Comparison of ENCODE assay signal across 19 cellular contexts in the genomic region with DNA sequence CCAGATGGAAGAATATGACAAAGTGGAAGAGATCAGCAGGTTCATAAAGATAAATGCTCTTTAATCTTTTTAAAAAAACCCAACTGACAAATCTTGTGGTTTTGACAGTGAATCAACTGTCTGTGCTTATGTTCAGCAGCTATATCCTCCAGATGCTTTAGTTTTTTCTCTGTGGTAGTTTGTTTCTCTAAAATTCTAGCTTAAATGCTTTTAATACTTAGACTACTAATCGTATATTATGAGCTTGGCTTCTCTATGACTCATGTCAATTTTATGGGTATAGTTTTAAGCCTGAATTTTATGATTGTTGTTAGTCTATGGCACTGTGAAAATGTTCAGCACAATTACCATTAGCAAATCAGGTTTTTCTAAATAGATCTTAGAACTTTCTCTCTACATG. TPM values are rescaled to one million over a fixed set of nuclear protein-coding genes. Genes with fewer than 3 reads are reported as not detected.
DNase-seq lines count a peak whose midpoint lies in the region; ATAC-seq, FAIRE-seq and TF ChIP-seq lines count a peak whose summit lies in the region.
"Had no signal": no experiment of that assay in that cellular context is flagged by ENCODE, and none has a peak within 500 bp of the region (broad histone marks: within the 10 kb centered on the region; RNA-seq: fewer than 3 reads in every experiment).

No MANE protein-coding gene starts in this region.

- intact Hi-C loops in endothelial cell of umbilical vein (cut with micrococcal nuclease), result no loop called here
- intact Hi-C loops in sciatic nerve (cut with DNase I), result no loop called here

- POLR2A ChIA-PET in endothelial cell of umbilical vein (lab: Charles Lee), result no interaction called here

- dilution Hi-C loops in endothelial cell of umbilical vein (cut with MboI; ENCODE audit: extremely low pct_ligation_motif_present, low sequenced_read_pairs), result no loop called here

- no peak for TF ChIP-seq CTCF in endothelial cell of umbilical vein (IDR thresholded peaks at IDR 0.05; ENCODE audit: extremely low read depth in 1 of 2, insufficient read depth in 1 of 2, low read depth in 1 of 2, low read length in 2 of 2)

- TF ChIP-seq POLR2A in endothelial cell of umbilical vein (IDR thresholded peaks at IDR 0.05; ENCODE audit: low read depth, low read length), result no peak

- no peak overlapping the region for H2AFZ ChIP-seq in endothelial cell of umbilical vein (ENCODE audit: low read depth, low read length)

- H3K9me1 ChIP-seq in endothelial cell of umbilical vein (replicated peaks; ENCODE audit: control insufficient read depth, extremely low read depth, insufficient read depth, low read length), result peaks cover 7% of the 10 kb centered on the region

- H3K9ac ChIP-seq in endothelial cell of umbilical vein (replicated peaks; ENCODE audit: extremely low read depth, insufficient read depth, low read length), result no peak overlapping the region

- no peaks in the 10 kb centered on the region for H3K9me3 ChIP-seq in endothelial cell of umbilical vein (replicated peaks; ENCODE audit: control insufficient read depth, insufficient read depth, low read length)
- H3K9me3 ChIP-seq: SJCRH30 had no signal

- H3K27ac ChIP-seq in endothelial cell of umbilical vein (ENCODE audit: insufficient read depth, low read depth, low read length), result no peak overlapping the region
- H3K27ac ChIP-seq: SJCRH30 had no signal

- H3K79me2 ChIP-seq in endothelial cell of umbilical vein (ENCODE audit: control insufficient read depth, insufficient read depth, low read length), result peaks cover 99% of the 10 kb centered on the region

- H3K36me3 ChIP-seq in endothelial cell of umbilical vein (ENCODE audit: control insufficient read depth in 2 of 2, extremely low read depth in 1 of 2, insufficient read depth in 2 of 2, low read length in 2 of 2), result peaks cover 18 to 86% of the 10 kb centered on the region in 2 experiments

- FAIRE-seq in endothelial cell of umbilical vein (lab: Jason Lieb, UNC), result no peak
- FAIRE-seq: H54, kidney had no signal

- H3K4me1 ChIP-seq in endothelial cell of umbilical vein (ENCODE audit: control insufficient read depth, extremely low read depth, insufficient read depth, low read length), result peaks cover 51% of the 10 kb centered on the region

- peak overlapping the region; percentile 32 for H3K4me2 ChIP-seq in endothelial cell of umbilical vein (ENCODE audit: insufficient read depth, low read length)

- H3K27me3 ChIP-seq in endothelial cell of umbilical vein (ENCODE audit: control insufficient read depth in 2 of 2, insufficient read depth in 2 of 2, low read length in 2 of 2), result no peaks in the 10 kb centered on the region
- H3K27me3 ChIP-seq: SJCRH30 had no signal

- BruUV-seq in endothelial cell of umbilical vein (replicated peaks; lab: Mats Ljungman, UMichigan), result no TSS peak

- peaks cover 37% of the 10 kb centered on the region for H4K20me1 ChIP-seq in endothelial cell of umbilical vein (replicated peaks; ENCODE audit: control insufficient read depth, extremely low read depth, insufficient read depth, low read length)

- CTCF ChIA-PET in endothelial cell of umbilical vein (lab: Charles Lee), result interaction anchor here (0.7 to 0.9 kb wide), 2 partner anchors 11 to 484 kb away, joined by 3 to 4 read pairs; no protein-coding TSS in a partner anchor

- H3K4me3 ChIP-seq in endothelial cell of umbilical vein (replicated peaks in 1 of 3; ENCODE audit: insufficient read depth in 1 of 3, low read depth in 1 of 3, low read length in 3 of 3), result peak overlapping the region in 1 of 3 experiments; percentile 2
- H3K4me3 ChIP-seq: SJCRH30 had no signal

- ATAC-seq in sciatic nerve, result no peak
- ATAC-seq: WTC11 had no signal

- DNase-seq in A172 (ENCODE audit: low spot score) (peak; percentile 52), EL (peak; percentile 65), M059J (ENCODE audit: low read depth) (peak; percentile 52), endothelial cell of umbilical vein (ENCODE audit: low read depth, low spot score) (no peak), NCI-H748 treated with DMSO at 0.1 percent for 48 hours (lab: John Stamatoyannopoulos, UW) (no peak), sciatic nerve (ENCODE audit: low spot score) (no peak), NCI-H1930 (lab: John Stamatoyannopoulos, UW) (no peak), DMS79 treated with DMSO at 0.1 percent for 48 hours (lab: John Stamatoyannopoulos, UW) (no peak)
- DNase-seq: activated CD4-positive, alpha-beta T cell treated with anti-CD3 and anti-CD28 coated beads, Interleukin-2, amount 50 U/mL, for 4 hours; activated effector memory CD4-positive, alpha-beta T cell treated with anti-CD3 and anti-CD28 coated beads, Interleukin-2, amount 50 U/mL, for 16 hours; CD4-positive, alpha-beta T cell; foreskin melanocyte; kidney; MV-4-11; NCI-H1694 treated with DMSO at 0.1 percent for 48 hours; nucleus accumbens; SJCRH30 had no signal

TF ChIP-seq in endothelial cell of umbilical vein, 7 proteins besides CTCF, POLR2A, EP300 and RAD21:
- TF ChIP-seq FOS (IDR thresholded peaks at IDR 0.05; ENCODE audit: borderline replicate concordance, insufficient read depth, low read length) (peak; percentile 41), MYC (IDR thresholded peaks at IDR 0.05; ENCODE audit: low read depth, low read length) (no peak), EZH2 (IDR thresholded peaks at IDR 0.05; ENCODE audit: borderline replicate concordance, low read depth, low read length, severe bottlenecking) (no peak), GATA2 (IDR thresholded peaks at IDR 0.05; ENCODE audit: insufficient read depth, insufficient read length, low read depth, low read length) (no peak), JUN (IDR thresholded peaks at IDR 0.05; ENCODE audit: borderline replicate concordance, insufficient read depth, insufficient read length, low read depth) (no peak)
- TF ChIP-seq, protein P1, sequence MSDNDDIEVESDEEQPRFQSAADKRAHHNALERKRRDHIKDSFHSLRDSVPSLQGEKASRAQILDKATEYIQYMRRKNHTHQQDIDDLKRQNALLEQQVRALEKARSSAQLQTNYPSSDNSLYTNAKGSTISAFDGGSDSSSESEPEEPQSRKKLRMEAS (IDR thresholded peaks at IDR 0.05; ENCODE audit: insufficient read depth, insufficient read length), result no peak

RNA-seq across cellular contexts. Expression of a gene that starts 13.0 kb away (rescaled TPM):
- total RNA-seq in A172 (2014; rRNA removed; shearing (Covaris generic)), result 0.19 and 0.47 TPM in 2 replicates
- total RNA-seq in M059J (2014; rRNA removed; shearing (Covaris generic)), result 0.17 and 2.8 TPM in 2 replicates
- 971 and 1,052 TPM in 2 replicates for total RNA-seq in endothelial cell of umbilical vein
- polyA plus RNA-seq in endothelial cell of umbilical vein, result 227 and 239 TPM in 2 replicates
- polyA plus RNA-seq in endothelial cell of umbilical vein (2011; cell fraction: cytosol; rRNA removed), result 227 and 244 TPM in 2 replicates
- polyA plus RNA-seq in endothelial cell of umbilical vein (2011; cell fraction: nucleus; rRNA removed), result 361 and 391 TPM in 2 replicates
- 1,017 and 1,260 TPM in 2 replicates for polyA plus RNA-seq in endothelial cell of umbilical vein (2012)
- 352 and 386 TPM in 2 replicates for polyA minus RNA-seq in endothelial cell of umbilical vein
- polyA minus RNA-seq in endothelial cell of umbilical vein (2011; cell fraction: cytosol; rRNA and poly(A)+ RNA removed), result not detected
- 852 and 882 TPM in 2 replicates for polyA minus RNA-seq in endothelial cell of umbilical vein (2011; cell fraction: nucleus; rRNA and poly(A)+ RNA removed)
- total RNA-seq in sciatic nerve, result 7.8 TPM
- total RNA-seq: CD4-positive, alpha-beta T cell had no signal

Comparison
In these comparisons a context has a peak if more than half of its experiments do, and no peak if none do; other contexts are left out.
1. DNase-seq: peak in A172 (single experiment), EL (single experiment) and M059J (single experiment); none in endothelial cell of umbilical vein (single experiment), NCI-H748 treated with DMSO at 0.1 percent for 48 hours (single experiment), sciatic nerve (single experiment), NCI-H1930 (0 of 2) and DMS79 treated with DMSO at 0.1 percent for 48 hours (single experiment).
2. RNA of a gene that starts 13.0 kb away (total RNA-seq): 971 to 1,052 TPM in endothelial cell of umbilical vein; 7.8 TPM in sciatic nerve (single experiment), 0.19 to 0.47 TPM in A172 and 0.17 to 2.8 TPM in M059J; every median in the first group is over 100 times any median in the second.